ENCODE assay signal across 18 cellular contexts in the genomic region with DNA sequence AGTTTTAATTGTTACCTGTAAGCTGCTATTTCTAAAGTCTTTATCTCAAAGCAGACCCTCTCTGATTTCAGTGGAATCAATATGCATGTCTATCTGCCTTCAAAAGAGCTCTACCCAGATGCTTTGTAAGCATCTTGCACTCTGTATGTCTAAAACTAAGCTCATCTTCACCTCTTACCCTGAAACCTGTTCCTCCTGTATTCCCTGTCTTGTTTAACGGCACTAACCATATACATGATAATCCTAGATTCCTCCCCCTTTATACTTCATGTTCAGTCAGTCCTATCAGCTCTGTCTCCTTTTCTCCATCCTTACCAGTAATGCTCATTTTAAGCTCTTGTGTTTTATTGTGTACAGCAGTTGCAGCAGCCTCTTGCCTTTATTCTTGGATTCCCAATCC.
"Had no signal": no experiment of that assay in that cellular context is flagged by ENCODE, and none has a peak within 500 bp of the region (broad histone marks: within the 10 kb centered on the region; RNA-seq: fewer than 3 reads in every experiment).

No MANE protein-coding gene starts in this region.

- H3K27me3 Mint-ChIP-seq: activated B cell treated with CpG ODN at 0.5 μM for 24 hours; activated CD4-positive, alpha-beta T cell treated with anti-CD3 and anti-CD28 coated beads, Interleukin-2, amount 10 ng/mL, durations not matched to agents 24 days and 14 days had no signal

- DNase-seq: activated B cell treated with CpG ODN at 0.5 μM for 24 hours; activated CD4-positive, alpha-beta T cell treated with anti-CD3 and anti-CD28 coated beads, Interleukin-2, amount 10 ng/mL, durations not matched to agents 24 days and 14 days; activated gamma-delta T cell; activated T-cell treated with anti-CD3 and anti-CD28 coated beads, Interleukin-2, amount 50 U/mL, for 1 hour; cerebellar nuclear complex; effector CD8-positive, alpha-beta T cell; gastrocnemius medialis; heart left ventricle; pancreas; stimulated activated CD4-positive, alpha-beta T cell treated with anti-CD3 and anti-CD28 coated beads, Interleukin-12 subunit alpha, Interleukin-12 subunit beta, amount 100 ng/mL, for 4 hours; stimulated activated CD4-positive, alpha-beta T cell treated with anti-CD3 and anti-CD28 coated beads, Interleukin-2, amount 100 ng/mL, for 48 hours; stimulated activated naive CD4-positive, alpha-beta T cell treated with Interleukin-2 at 50 U/mL for 16 hours; upper lobe of right lung had no signal

- ATAC-seq: gastrocnemius medialis, heart left ventricle, pancreas, upper lobe of right lung had no signal

- H3K9me3 ChIP-seq: ascending aorta, breast epithelium, gastrocnemius medialis, heart left ventricle, pancreas, upper lobe of right lung had no signal

- FAIRE-seq: pancreas, TTC549 had no signal

- H3K4me3 Mint-ChIP-seq: activated B cell treated with CpG ODN at 0.5 μM for 24 hours; activated CD4-positive, alpha-beta T cell treated with anti-CD3 and anti-CD28 coated beads, Interleukin-2, amount 10 ng/mL, durations not matched to agents 24 days and 14 days; mesothelial cell of epicardium had no signal

- H3K27ac ChIP-seq: ascending aorta, breast epithelium, epithelial cell of prostate, gastrocnemius medialis, heart left ventricle, pancreas, upper lobe of right lung had no signal

- H3K9me3 Mint-ChIP-seq: activated B cell treated with CpG ODN at 0.5 μM for 24 hours; activated CD4-positive, alpha-beta T cell treated with anti-CD3 and anti-CD28 coated beads, Interleukin-2, amount 10 ng/mL, durations not matched to agents 24 days and 14 days; mesothelial cell of epicardium had no signal

- H3K27ac Mint-ChIP-seq: activated B cell treated with CpG ODN at 0.5 μM for 24 hours; activated CD4-positive, alpha-beta T cell treated with anti-CD3 and anti-CD28 coated beads, Interleukin-2, amount 10 ng/mL, durations not matched to agents 24 days and 14 days; mesothelial cell of epicardium had no signal

- H3K4me1 ChIP-seq: ascending aorta, breast epithelium, pancreas had no signal

- H3K4me3 ChIP-seq: ascending aorta, breast epithelium, gastrocnemius medialis, heart left ventricle, pancreas, upper lobe of right lung had no signal

- H3K27me3 ChIP-seq: ascending aorta, breast epithelium, gastrocnemius medialis, heart left ventricle, pancreas, upper lobe of right lung had no signal
